In genomic region chrX:139015627-139016026, GRCh38 we compare ENCODE assay signal across 24 cellular contexts.
"Had no signal": no experiment of that assay in that cellular context is flagged by ENCODE, and none has a peak within 500 bp of the region (broad histone marks: within the 10 kb centered on the region; RNA-seq: fewer than 3 reads in every experiment).

No MANE protein-coding gene starts in this region.

- H3K9ac ChIP-seq: neural progenitor cell had no signal

- H3K9me3 ChIP-seq: ovary, prostate gland, right lobe of liver, sigmoid colon, thoracic aorta, thyroid gland, vagina had no signal

- H3K4me2 ChIP-seq: neural progenitor cell had no signal

- H3K4me1 ChIP-seq: neural progenitor cell, prostate gland, right lobe of liver, sigmoid colon, stomach, thyroid gland, tibial nerve, upper lobe of left lung, vagina had no signal

- ATAC-seq: natural killer cell; right cardiac atrium; right lobe of liver; stimulated activated effector memory CD8-positive, alpha-beta T cell treated with anti-CD3 and anti-CD28 coated beads, Interleukin-12 subunit alpha, Interleukin-12 subunit beta, amount 100 ng/mL, for 72 hours; stimulated activated naive B cell treated with anti-CD40 and anti-IgM and Interleukin-4, amounts not matched to agents 10 μg/mL and 1 μg/mL and 100 μg/mL, for 72 hours had no signal

- H3K27ac ChIP-seq: neural progenitor cell, ovary, prostate gland, right lobe of liver, sigmoid colon, stomach, thoracic aorta, thyroid gland, tibial nerve, upper lobe of left lung, vagina had no signal

- H3K4me3 ChIP-seq: neural progenitor cell, ovary, prostate gland, right lobe of liver, sigmoid colon, stomach, thoracic aorta, thyroid gland, tibial nerve, upper lobe of left lung, vagina had no signal

- H3K27me3 ChIP-seq: neural progenitor cell, ovary, right lobe of liver, sigmoid colon, stomach, thyroid gland, tibial nerve, upper lobe of left lung, vagina had no signal

- FAIRE-seq: urothelium cell line had no signal

- DNase-seq: natural killer cell; occipital lobe; ovary; right cardiac atrium; right lobe of liver; sigmoid colon; small intestine; stimulated activated CD4-positive, alpha-beta T cell treated with anti-CD3 and anti-CD28 coated beads, Interleukin-15, amount 100 ng/mL, for 24 hours; stimulated activated CD4-positive, alpha-beta T cell treated with anti-CD3 and anti-CD28 coated beads, Interleukin-2, amount 100 ng/mL, for 24 hours; stimulated activated CD4-positive, alpha-beta T cell treated with anti-CD3 and anti-CD28 coated beads, Interleukin-2, amount 100 ng/mL, for 48 hours; stimulated activated CD4-positive, alpha-beta T cell treated with anti-CD3 and anti-CD28 coated beads, Interleukin-4, amount 100 ng/mL, for 24 hours; stimulated activated naive B cell treated with anti-CD40 and anti-IgM and Interleukin-4, amounts not matched to agents 10 μg/mL and 1 μg/mL and 100 μg/mL, for 72 hours; stimulated activated naive CD4-positive, alpha-beta T cell treated with Interleukin-2 at 50 U/mL for 16 hours; stomach; thyroid gland; trophoblast cell; upper lobe of left lung had no signal

- H2AFZ ChIP-seq: neural progenitor cell had no signal

- H3K36me3 ChIP-seq: neural progenitor cell, ovary, prostate gland, right lobe of liver, sigmoid colon, stomach, thoracic aorta, thyroid gland, tibial nerve, upper lobe of left lung, vagina had no signal
